Comparison of ENCODE assay signal across 13 cellular contexts in genomic region chr12:131861261-131862083, GRCh38. TPM values are rescaled to one million over a fixed set of nuclear protein-coding genes. Genes with fewer than 3 reads are reported as not detected.
DNase-seq lines count a peak whose midpoint lies in the region; ATAC-seq, FAIRE-seq and TF ChIP-seq lines count a peak whose summit lies in the region.
"Had no signal": no experiment of that assay in that cellular context is flagged by ENCODE, and none has a peak within 500 bp of the region (broad histone marks: within the 10 kb centered on the region; RNA-seq: fewer than 3 reads in every experiment).

No MANE protein-coding gene starts in this region.

- no peaks in the 10 kb centered on the region for H3K27me3 ChIP-seq in AG04450 (ENCODE audit: control insufficient read depth, insufficient read depth, low read length)
- no peaks in the 10 kb centered on the region for H3K27me3 ChIP-seq in H9 (ENCODE audit: insufficient read depth, low read length)
- H3K27me3 ChIP-seq in K562 (ENCODE audit: control insufficient read depth in 2 of 2, insufficient read depth in 2 of 2, low read length in 2 of 2) = no peaks in the 10 kb centered on the region

- H3K9ac ChIP-seq in H9 (ENCODE audit: extremely low read depth, insufficient read length, low read length) (no peak overlapping the region), K562 (ENCODE audit: insufficient read depth in 1 of 2, low read depth in 2 of 2, low read length in 2 of 2) (peak overlapping the region; percentile 80 to 92; a peak in 3 of 4 replicates)

- no peak overlapping the region for H3T11ph ChIP-seq in H9 (ENCODE audit: low read length)

- WGBS in H9 (ENCODE audit: extremely low coverage, insufficient read length, low lambda C conversion rate) = no CpG with 5 or more reads among the region's 12 CpGs
- WGBS in K562 (ENCODE audit: insufficient coverage, low coverage, missing lambda C conversion rate) = 82% methylated on average over 12 of the region's 12 CpGs

- H3K4me2 ChIP-seq in H9 (ENCODE audit: insufficient read depth, insufficient read length, low read length) (no peak overlapping the region), K562 (ENCODE audit: insufficient read depth, low read length) (peak overlapping the region; percentile 75)

- no peak for TF ChIP-seq CTCF in AG04450 (IDR thresholded peaks at IDR 0.05; ENCODE audit: low read depth, low read length)
- no peak for TF ChIP-seq CTCF in H9 (conservative IDR thresholded peaks at IDR 0.05)
- TF ChIP-seq CTCF in K562 (IDR thresholded peaks at IDR 0.05 in 2 of 3, conservative IDR thresholded peaks at IDR 0.05 in 1 of 3; ENCODE audit: insufficient read depth in 2 of 3, low read depth in 1 of 3, low read length in 3 of 3) = no peak
- TF ChIP-seq CTCF in mesothelial cell of epicardium (IDR thresholded peaks at IDR 0.05; ENCODE audit: unreplicated experiment) = no peak

- no TSS peak for BruUV-seq in K562 (replicated peaks; lab: Mats Ljungman, UMichigan)

- POLR2A ChIA-PET in AG04450 (lab: Yijun Ruan, JAX) (no interaction called here), K562 (lab: Yijun Ruan, JAX) (interaction anchor here (1.4 to 3.2 kb wide), 3 partner anchors 9 to 68 kb away, joined by 5 to 11 read pairs (median 7); partner anchors contain the start of gene PUS1)

- peaks cover 10% of the 10 kb centered on the region for H3K27me3 Mint-ChIP-seq in H9 (ENCODE audit: low read depth)
- H3K27me3 Mint-ChIP-seq in mesothelial cell of epicardium (ENCODE audit: low read depth) = peaks cover 2% of the 10 kb centered on the region

- in situ Hi-C loops in K562 (cut with MboI) = no loop called here

- H4K8ac ChIP-seq in H9 (replicated peaks; ENCODE audit: insufficient read length, low read depth, low read length) = no peak overlapping the region

- TF ChIP-seq POLR2A in K562 (conservative IDR thresholded peaks at IDR 0.05) (no peak), GM18505 (IDR thresholded peaks at IDR 0.05; ENCODE audit: borderline replicate concordance, extremely low read depth, insufficient read depth, insufficient read length) (no peak)

- H2BK12ac ChIP-seq in H9 (ENCODE audit: insufficient read length, low read depth, low read length) = no peak overlapping the region

- H3K4me3 ChIP-seq in AG04450 (ENCODE audit: low read depth, low read length) = no peak overlapping the region
- no peak overlapping the region for H3K4me3 ChIP-seq in K562

- H3K23ac ChIP-seq in H9 (ENCODE audit: insufficient read length, low read depth, low read length) = no peak overlapping the region

- peak overlapping the region; percentile 36 for H4K91ac ChIP-seq in H9 (ENCODE audit: insufficient read length, low read depth, low read length)

- intact Hi-C loops in K562 (cut with micrococcal nuclease) (loop anchor here (2.0 kb wide), 1 partner anchor 33 kb away; the partner anchor contains the start of gene ULK1), left cardiac atrium (cut with DNase I) (no loop called here)

- H3K27ac Mint-ChIP-seq in H9 = peak overlapping the region; percentile 32 to 94 (median 71); a peak in 5 of 7 replicates
- H3K27ac Mint-ChIP-seq in mesothelial cell of epicardium = peak overlapping the region; percentile 64

- TF ChIP-seq RAD21 in K562 (CRISPR knock-in tag; conservative IDR thresholded peaks at IDR 0.05 in 1 of 2, IDR thresholded peaks at IDR 0.05 in 1 of 2) = no peak

- H3K79me2 ChIP-seq in H9 (ENCODE audit: insufficient read depth, low read length) = no peaks in the 10 kb centered on the region
- no peaks in the 10 kb centered on the region for H3K79me2 ChIP-seq in K562 (ENCODE audit: control insufficient read depth, insufficient read depth, low read length)

- no peak overlapping the region for H3K56ac ChIP-seq in H9 (ENCODE audit: insufficient read length, low read depth, low read length)

- ATAC-seq in K562 (no peak), GM18505 (IDR thresholded peaks at IDR 0.05; ENCODE audit: unreplicated experiment) (no peak), left cardiac atrium (no peak), GM18873 (IDR thresholded peaks at IDR 0.05; ENCODE audit: low FRiP score, unreplicated experiment) (no peak)

- no peaks in the 10 kb centered on the region for H3K79me1 ChIP-seq in H9 (ENCODE audit: insufficient read depth, low read depth, low read length, poor library complexity, severe bottlenecking)

- no peak overlapping the region for H2BK5ac ChIP-seq in H9 (ENCODE audit: insufficient read length, low read length)

- no peak overlapping the region for H2BK20ac ChIP-seq in H9 (ENCODE audit: low read depth, low read length, poor library complexity, severe bottlenecking)

- H3K9me3 Mint-ChIP-seq in H9 (peaks cover 0 to 4% of the 10 kb centered on the region in 2 experiments; a peak in 1 of 5 replicates), mesothelial cell of epicardium (no peaks in the 10 kb centered on the region)

- no peaks in the 10 kb centered on the region for H3K36me3 ChIP-seq in K562 (ENCODE audit: control insufficient read depth, insufficient read depth, low read length)
- H3K36me3 ChIP-seq: HAP-1 had no signal

- H3K9me3 ChIP-seq in AG04450 (ENCODE audit: control insufficient read depth, insufficient read depth, low read length) (no peaks in the 10 kb centered on the region), H9 (ENCODE audit: control insufficient read depth, low read depth, low read length) (no peaks in the 10 kb centered on the region), K562 (replicated peaks; ENCODE audit: control insufficient read depth, insufficient read depth, low read depth, low read length) (no peaks in the 10 kb centered on the region)
- H3K9me3 ChIP-seq: HAP-1 had no signal

- peak overlapping the region; percentile 79; the same call in 1 of the 2 replicates for H3K14ac ChIP-seq in H9 (ENCODE audit: insufficient read depth, low read length)

- H2BK15ac ChIP-seq in H9 (ENCODE audit: low read depth, low read length) = no peak overlapping the region

- FAIRE-seq in K562 (lab: Jason Lieb, UNC) = peak; percentile 69
- FAIRE-seq: G401.6 had no signal

- H3K27ac ChIP-seq in AG04450 (ENCODE audit: low read depth, low read length) (peak overlapping the region; percentile 83), H9 (ENCODE audit: insufficient read length, low read depth, low read length) (no peak overlapping the region), K562 (ENCODE audit: extremely low read depth, low read depth, low read length) (peak overlapping the region; percentile 84)
- H3K27ac ChIP-seq: C4-2B had no signal

- peak overlapping the region; percentile 21 for H3K18ac ChIP-seq in H9 (ENCODE audit: insufficient read length, low read depth, low read length)

- no peak for TF ChIP-seq EP300 in K562 (IDR thresholded peaks at IDR 0.05; ENCODE audit: low read length)

- H3K4ac ChIP-seq in H9 (ENCODE audit: low read depth, low read length) = no peak overlapping the region; the same call in 1 of the 2 replicates

- no peak overlapping the region for H2AK5ac ChIP-seq in H9 (ENCODE audit: insufficient read length, low read length)

- H3K4me1 Mint-ChIP-seq in H9 = peaks cover 31 to 48% of the 10 kb centered on the region in 2 experiments
- peaks cover 24% of the 10 kb centered on the region for H3K4me1 Mint-ChIP-seq in mesothelial cell of epicardium

- H3K36me3 Mint-ChIP-seq in H9 (ENCODE audit: insufficient read depth in 1 of 3, low read depth in 3 of 3) (peaks cover 0 to 7% (median 0%) of the 10 kb centered on the region in 3 experiments; a peak in 2 of 7 replicates), mesothelial cell of epicardium (no peaks in the 10 kb centered on the region)

- H3K4me3 Mint-ChIP-seq in H9 (peak overlapping the region in 1 of 2 experiments; percentile 47; a peak in 3 of 5 replicates), mesothelial cell of epicardium (no peak overlapping the region)

- H4K5ac ChIP-seq in H9 (ENCODE audit: insufficient read length, low read depth, low read length) = no peak overlapping the region

- H3K23me2 ChIP-seq in H9 (ENCODE audit: insufficient read length, low read depth, low read length, poor library complexity, severe bottlenecking) = no peaks in the 10 kb centered on the region

- H3K4me1 ChIP-seq in H9 (ENCODE audit: insufficient read depth, low read length) (peaks cover 4% of the 10 kb centered on the region; the same call in 1 of the 2 replicates), K562 (replicated peaks in 1 of 2; ENCODE audit: control insufficient read depth in 2 of 2, insufficient read depth in 2 of 2, low read length in 2 of 2) (peaks cover 26 to 51% of the 10 kb centered on the region in 2 experiments; a peak in 4 of 5 replicates)

- DNase-seq in AG04450 (ENCODE audit: low read depth, low spot score) (no peak), H9 (peak; percentile 29), K562 (ENCODE audit: extremely low read depth in 1 of 4, low spot score in 3 of 4) (no peak), mesothelial cell of epicardium (ENCODE audit: low spot score in 2 of 2, unreplicated experiment in 2 of 2) (no peak), left cardiac atrium (no peak)
- no peak for DNase-seq in activated CD8-positive, alpha-beta memory T cell treated with anti-CD3 and anti-CD28 coated beads for 24 hours
- DNase-seq: cortex of kidney; stimulated activated CD4-positive, alpha-beta T cell treated with anti-CD3 and anti-CD28 coated beads, Interleukin-2, amount 100 ng/mL, for 48 hours had no signal

- H4K20me1 ChIP-seq in H9 (ENCODE audit: control insufficient read depth, insufficient read depth, insufficient read length) (no peaks in the 10 kb centered on the region), K562 (replicated peaks; ENCODE audit: control insufficient read depth, insufficient read depth, low read length) (no peaks in the 10 kb centered on the region)

- H2BK120ac ChIP-seq in H9 (ENCODE audit: low read depth, low read length, poor library complexity, severe bottlenecking) = no peak overlapping the region

- no peak overlapping the region for H2AFZ ChIP-seq in H9 (ENCODE audit: low read length)
- H2AFZ ChIP-seq in K562 (ENCODE audit: low read depth, low read length) = peak overlapping the region; percentile 89

- H3K9me1 ChIP-seq in K562 (ENCODE audit: control insufficient read depth, insufficient read depth, low read length) = no peaks in the 10 kb centered on the region

- CTCF ChIA-PET in AG04450 (lab: Charles Lee) = interaction anchor here (0.5 kb wide), 1 partner anchor 88 kb away, joined by 3 read pairs; the partner anchor contains the start of gene EP400
- CTCF ChIA-PET in K562 (lab: Yijun Ruan, JAX; ENCODE audit: low intra/inter-chr PET ratio) = no interaction called here

RNA-seq across cellular contexts. Expression of gene ULK1, which starts 33.0 kb away (rescaled TPM):
- polyA plus RNA-seq in AG04450 (2011; rRNA removed) (4.6 and 6.6 TPM in 2 replicates), K562 (2011; rRNA removed) (3.2 and 6.2 TPM in 2 replicates), K562 (2014; fragmentation: Illumina TruSeq; extraction: Trizol) (2.5 and 9.1 TPM in 2 replicates), K562 (2014; fragmentation: Nextera tagmentation; extraction: Ambion mirVana) (under 1 TPM; 0.15 to 0.29 TPM), K562 (2014; rRNA removed) (13.2 and 16.9 TPM in 2 replicates)
- polyA minus RNA-seq in AG04450 (2011; rRNA and poly(A)+ RNA removed) = 4.0 and 4.5 TPM in 2 replicates
- total RNA-seq in H9 (2021) (52.7 and 57.2 TPM in 2 replicates), K562 (2014; rRNA removed) (4.2 and 5.6 TPM in 2 replicates), K562 (2014; rRNA removed; fragmentation: Illumina TruSeq; extraction: Trizol) (0.83 and 0.98 TPM in 2 replicates), K562 (2015; rRNA removed; fragmentation: Illumina TruSeq; extraction: Trizol) (2.0 and 3.6 TPM in 2 replicates), K562 (2021) (17.3 and 29.4 TPM in 2 replicates), mesothelial cell of epicardium (88.8 to 104 TPM (median 93.0 TPM) in 3 replicates), left cardiac atrium (10 to 100 TPM; 27.6 to 34.5 TPM)
- total RNA-seq in K562 (2011; cell fraction: chromatin; rRNA removed; ENCODE audit: low replicate concordance) = 40.7 and 125 TPM in 2 replicates
- 72.5 and 83.8 TPM in 2 replicates for total RNA-seq in K562 (2011; cell fraction: nucleolus; rRNA removed)
- 47.5 and 50.5 TPM in 2 replicates for total RNA-seq in K562 (2011; cell fraction: nucleoplasm; rRNA removed)
- 2.1 and 4.1 TPM in 2 replicates for polyA plus RNA-seq in K562 (2011; cell fraction: cytosol; rRNA removed)
- polyA plus RNA-seq in K562 (2011; cell fraction: nucleus; rRNA removed) = 62.1 and 86.4 TPM in 2 replicates
- polyA plus RNA-seq in K562 (2012) = 12.1 and 39.2 TPM in 2 replicates
- polyA minus RNA-seq in K562 (2011; rRNA and poly(A)+ RNA removed) = 1.3 and 1.8 TPM in 2 replicates
- polyA minus RNA-seq in K562 (2011; cell fraction: cytosol; rRNA and poly(A)+ RNA removed) = 3.1 and 11.4 TPM in 2 replicates
- polyA minus RNA-seq in K562 (2011; cell fraction: nucleus; rRNA and poly(A)+ RNA removed) = 15.5 and 15.9 TPM in 2 replicates

RNA-seq across cellular contexts. Expression of gene MMP17, which starts 33.3 kb away (rescaled TPM):
- polyA plus RNA-seq in AG04450 (2011; rRNA removed) (9.9 and 13.2 TPM in 2 replicates), K562 (2011; rRNA removed) (17.1 and 57.8 TPM in 2 replicates), K562 (2014; fragmentation: Illumina TruSeq; extraction: Trizol) (5.0 and 11.6 TPM in 2 replicates), K562 (2014; fragmentation: Nextera tagmentation; extraction: Ambion mirVana) (not detected), K562 (2014; rRNA removed) (21.2 and 24.1 TPM in 2 replicates)
- polyA minus RNA-seq in AG04450 (2011; rRNA and poly(A)+ RNA removed) = 5.7 and 6.7 TPM in 2 replicates
- total RNA-seq in H9 (2021) (14.8 and 16.0 TPM in 2 replicates), K562 (2014; rRNA removed) (12.7 and 17.5 TPM in 2 replicates), K562 (2014; rRNA removed; fragmentation: Illumina TruSeq; extraction: Trizol) (0.93 and 1.1 TPM in 2 replicates), K562 (2015; rRNA removed; fragmentation: Illumina TruSeq; extraction: Trizol) (4.0 and 4.6 TPM in 2 replicates), K562 (2021) (18.0 and 20.1 TPM in 2 replicates), mesothelial cell of epicardium (1.8 to 2.0 TPM (median 1.9 TPM) in 3 replicates), left cardiac atrium (1 to 10 TPM; 1.7 to 2.4 TPM)
- total RNA-seq in K562 (2011; cell fraction: chromatin; rRNA removed; ENCODE audit: low replicate concordance) = 65.7 and 167 TPM in 2 replicates
- total RNA-seq in K562 (2011; cell fraction: nucleolus; rRNA removed) = 84.0 and 92.2 TPM in 2 replicates
- 68.9 and 73.7 TPM in 2 replicates for total RNA-seq in K562 (2011; cell fraction: nucleoplasm; rRNA removed)
- 29.3 and 39.3 TPM in 2 replicates for polyA plus RNA-seq in K562 (2011; cell fraction: cytosol; rRNA removed)
- 170 and 193 TPM in 2 replicates for polyA plus RNA-seq in K562 (2011; cell fraction: nucleus; rRNA removed)
- polyA plus RNA-seq in K562 (2012) = 17.2 and 26.5 TPM in 2 replicates
- polyA minus RNA-seq in K562 (2011; rRNA and poly(A)+ RNA removed) = 4.9 and 7.1 TPM in 2 replicates
- 13.5 and 30.6 TPM in 2 replicates for polyA minus RNA-seq in K562 (2011; cell fraction: cytosol; rRNA and poly(A)+ RNA removed)
- polyA minus RNA-seq in K562 (2011; cell fraction: nucleus; rRNA and poly(A)+ RNA removed) = 25.7 and 56.9 TPM in 2 replicates
